In genomic region chr18:60861575-60861974, GRCh38 we compare ENCODE assay signal across 29 cellular contexts.
DNase-seq lines count a peak whose midpoint lies in the region; ATAC-seq, FAIRE-seq and TF ChIP-seq lines count a peak whose summit lies in the region.
"Had no signal": no experiment of that assay in that cellular context is flagged by ENCODE, and none has a peak within 500 bp of the region (broad histone marks: within the 10 kb centered on the region; RNA-seq: fewer than 3 reads in every experiment).

No MANE protein-coding gene starts in this region.

- TF ChIP-seq POLR2A in stomach (IDR thresholded peaks at IDR 0.05) = no peak

- H3K4me2 ChIP-seq in astrocyte (ENCODE audit: low read length) = no peak overlapping the region

- no peak overlapping the region for H3K27ac ChIP-seq in A673 (ENCODE audit: low read depth, low read length, poor library complexity, severe bottlenecking)
- H3K27ac ChIP-seq in astrocyte (ENCODE audit: low read depth, low read length) = no peak overlapping the region
- no peak overlapping the region for H3K27ac ChIP-seq in stomach
- H3K27ac ChIP-seq: C4-2B had no signal

- H3K9me3 Mint-ChIP-seq in astrocyte (ENCODE audit: unreplicated experiment) (no peaks in the 10 kb centered on the region), endothelial cell (ENCODE audit: unreplicated experiment) (no peaks in the 10 kb centered on the region)

- H3K36me3 Mint-ChIP-seq in astrocyte (ENCODE audit: low read depth, unreplicated experiment) = no peaks in the 10 kb centered on the region
- H3K36me3 Mint-ChIP-seq in endothelial cell (ENCODE audit: low read depth, unreplicated experiment) = no peaks in the 10 kb centered on the region
- H3K36me3 Mint-ChIP-seq: CD8-positive, alpha-beta T cell had no signal

- H3K27me3 Mint-ChIP-seq in astrocyte (ENCODE audit: low read depth, unreplicated experiment) (no peaks in the 10 kb centered on the region), endothelial cell (ENCODE audit: unreplicated experiment) (no peaks in the 10 kb centered on the region)
- H3K27me3 Mint-ChIP-seq: B cell had no signal

- peaks cover 7% of the 10 kb centered on the region for H3K27me3 ChIP-seq in A673 (replicated peaks; ENCODE audit: insufficient read depth, low read depth, low read length, poor library complexity)
- H3K27me3 ChIP-seq in astrocyte (ENCODE audit: insufficient read depth, low read length) = no peaks in the 10 kb centered on the region
- H3K27me3 ChIP-seq in stomach = no peaks in the 10 kb centered on the region

- H3K27ac Mint-ChIP-seq in astrocyte (ENCODE audit: unreplicated experiment) = no peak overlapping the region
- no peak overlapping the region for H3K27ac Mint-ChIP-seq in endothelial cell (ENCODE audit: unreplicated experiment)
- H3K27ac Mint-ChIP-seq: B cell; CD8-positive, alpha-beta T cell had no signal

- BruUV-seq in A673 (replicated peaks; lab: Mats Ljungman, UMichigan) = no TSS peak

- H2AFZ ChIP-seq in astrocyte (ENCODE audit: low read depth, low read length) = no peak overlapping the region

- DNase-seq in A673 (ENCODE audit: low spot score) = peak; percentile 3
- peak; percentile 1 for DNase-seq in LHCN-M2 (ENCODE audit: low read depth)
- peak; percentile 4 for DNase-seq in astrocyte (ENCODE audit: low read depth)
- peak; percentile 28 for DNase-seq in iris pigment epithelial cell (ENCODE audit: low read depth)
- no peak for DNase-seq in HT-29 (ENCODE audit: low spot score)
- no peak for DNase-seq in stomach
- DNase-seq in endothelial cell (ENCODE audit: low spot score) = no peak
- DNase-seq: Caco-2; CD8-positive, alpha-beta T cell; DMS 273 treated with DMSO at 0.1 percent for 48 hours; DMS79; EL; GDM1; KBM-7; MM.1S; NCI-H1048; NCI-H1436; NCI-H187 treated with DMSO at 0.1 percent for 48 hours; NCI-H2227 treated with DMSO at 0.1 percent for 48 hours; NCI-H510A; NCI-H69; RPMI8226; SHP77; T-helper 1 cell had no signal

- no peaks in the 10 kb centered on the region for H3K36me3 ChIP-seq in A673 (ENCODE audit: insufficient read depth, low read length, poor library complexity, severe bottlenecking)
- H3K36me3 ChIP-seq in astrocyte (ENCODE audit: insufficient read depth, low read length) = no peaks in the 10 kb centered on the region
- H3K36me3 ChIP-seq in stomach = no peaks in the 10 kb centered on the region

- no peak overlapping the region for H3K4me3 Mint-ChIP-seq in astrocyte (ENCODE audit: unreplicated experiment)
- no peak overlapping the region for H3K4me3 Mint-ChIP-seq in endothelial cell (ENCODE audit: unreplicated experiment)
- H3K4me3 Mint-ChIP-seq: B cell; CD8-positive, alpha-beta T cell had no signal

- no peak for TF ChIP-seq EP300 in stomach (IDR thresholded peaks at IDR 0.05)

- POLR2A ChIA-PET in A673 (lab: Charles Lee; ENCODE audit: low non-redundant PET) = no interaction called here

- TF ChIP-seq CTCF in A673 (conservative IDR thresholded peaks at IDR 0.05; ENCODE audit: low read depth, low read length) (no peak), astrocyte (IDR thresholded peaks at IDR 0.05; ENCODE audit: insufficient read depth, low read depth, low read length) (no peak), stomach (IDR thresholded peaks at IDR 0.05) (no peak), endothelial cell (IDR thresholded peaks at IDR 0.05; ENCODE audit: unreplicated experiment) (no peak)

- H3K4me1 Mint-ChIP-seq in astrocyte (ENCODE audit: low read depth, unreplicated experiment) (peaks cover 11% of the 10 kb centered on the region), endothelial cell (ENCODE audit: unreplicated experiment) (peaks cover 4% of the 10 kb centered on the region)
- H3K4me1 Mint-ChIP-seq: B cell had no signal

- ATAC-seq in GM19395 (IDR thresholded peaks at IDR 0.05; ENCODE audit: unreplicated experiment) = no peak
- ATAC-seq: CD8-positive, alpha-beta T cell; GM12878 had no signal

- no peaks in the 10 kb centered on the region for H4K20me1 ChIP-seq in astrocyte (ENCODE audit: insufficient read depth, low read length)

- H3K9ac ChIP-seq in astrocyte (ENCODE audit: low read length) = no peak overlapping the region

- FAIRE-seq in astrocyte (lab: Jason Lieb, UNC) = no peak
- FAIRE-seq: GM12878, H54 had no signal

- H3K4me3 ChIP-seq in A673 (ENCODE audit: low read depth, low read length, poor library complexity, severe bottlenecking) (no peak overlapping the region), astrocyte (ENCODE audit: insufficient read depth, low read depth, low read length) (no peak overlapping the region), stomach (no peak overlapping the region)
- H3K4me3 ChIP-seq: GM12878 had no signal

- CTCF ChIA-PET in A673 (lab: Charles Lee) = no interaction called here

- no peaks in the 10 kb centered on the region for H3K4me1 ChIP-seq in A673 (ENCODE audit: insufficient read depth, low read length, poor library complexity, severe bottlenecking)
- H3K4me1 ChIP-seq in astrocyte (ENCODE audit: insufficient read depth, low read length) = no peaks in the 10 kb centered on the region
- H3K4me1 ChIP-seq in stomach = no peaks in the 10 kb centered on the region
- H3K4me1 ChIP-seq: Caco-2 had no signal

- H3K9me3 ChIP-seq in A673 (ENCODE audit: low read depth, low read length, poor library complexity, severe bottlenecking) (no peaks in the 10 kb centered on the region), astrocyte (ENCODE audit: insufficient read depth, low read depth, low read length) (no peaks in the 10 kb centered on the region), stomach (no peaks in the 10 kb centered on the region)
- H3K9me3 ChIP-seq: Caco-2 had no signal

- intact Hi-C loops in A673 (cut with micrococcal nuclease; ENCODE audit: unreplicated experiment) (no loop called here), stomach (cut with DNase I; ENCODE audit: low total_unique reads) (no loop called here)

- no peaks in the 10 kb centered on the region for H3K79me2 ChIP-seq in astrocyte (ENCODE audit: insufficient read depth, low read length)

Comparison
In these comparisons a context has a peak if more than half of its experiments do, and no peak if none do; other contexts are left out.
1. DNase-seq: peak in A673 (single experiment), LHCN-M2 (single experiment), astrocyte (single experiment) and iris pigment epithelial cell (single experiment); none in HT-29 (single experiment), stomach (single experiment) and endothelial cell (single experiment).